2 cellular contexts compared by ENCODE assay signal in the genomic region with DNA sequence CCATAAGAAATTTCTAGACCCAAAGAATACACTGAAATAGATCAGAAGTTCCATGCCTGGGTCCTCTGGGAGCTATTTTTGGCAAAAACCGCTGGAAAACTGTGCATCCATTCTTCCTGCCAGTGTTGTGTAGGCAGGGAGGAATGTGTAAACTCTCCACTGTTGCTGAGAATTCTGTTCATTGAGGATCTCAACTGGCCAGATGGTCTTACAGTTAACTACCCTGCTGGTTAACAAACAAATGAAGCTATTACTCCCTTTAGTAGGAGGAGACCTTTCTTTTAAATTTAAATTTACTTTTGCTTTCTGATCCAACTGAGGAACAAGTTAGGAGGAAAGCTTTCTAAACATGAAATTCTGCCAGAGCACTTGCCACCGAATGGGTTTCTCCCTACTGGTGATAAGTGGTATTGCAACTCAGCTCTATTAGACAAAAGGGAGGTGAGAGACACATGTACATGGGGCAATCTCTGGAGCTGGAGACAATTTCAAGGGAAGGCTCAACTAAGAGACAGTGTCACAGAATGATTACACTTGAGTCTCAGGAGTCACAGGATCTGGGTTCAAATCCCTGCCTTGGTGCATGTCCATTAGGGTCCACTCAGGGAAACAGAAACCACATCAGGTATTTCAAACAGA.
TF ChIP-seq lines count a peak whose summit lies in the region.

No MANE protein-coding gene starts in this region.

TF ChIP-seq in SK-N-SH, 30 proteins besides CTCF, POLR2A, EP300 and RAD21:
- TF ChIP-seq YY1 (IDR thresholded peaks at IDR 0.05; ENCODE audit: low read depth) (no peak), SMC3 (IDR thresholded peaks at IDR 0.05; ENCODE audit: low read depth, low read length) (no peak), TAF1 (IDR thresholded peaks at IDR 0.05; ENCODE audit: borderline replicate concordance, low read depth, low read length) (no peak), TCF12 (IDR thresholded peaks at IDR 0.05) (no peak), GABPA (IDR thresholded peaks at IDR 0.05; ENCODE audit: low read depth) (no peak), RCOR1 (IDR thresholded peaks at IDR 0.05; ENCODE audit: low read length) (no peak), ELF1 (IDR thresholded peaks at IDR 0.05) (no peak), MXI1 (IDR thresholded peaks at IDR 0.05; ENCODE audit: low read depth, low read length) (no peak), FOXJ3 (CRISPR knock-in tag; IDR thresholded peaks at IDR 0.05) (no peak), SIN3A (IDR thresholded peaks at IDR 0.05; ENCODE audit: borderline replicate concordance, low read depth, low read length) (no peak), POLR2AphosphoS5 (IDR thresholded peaks at IDR 0.05; ENCODE audit: low read depth, low read length) (no peak), JUND (IDR thresholded peaks at IDR 0.05) (no peak)
- TF ChIP-seq, protein P1, sequence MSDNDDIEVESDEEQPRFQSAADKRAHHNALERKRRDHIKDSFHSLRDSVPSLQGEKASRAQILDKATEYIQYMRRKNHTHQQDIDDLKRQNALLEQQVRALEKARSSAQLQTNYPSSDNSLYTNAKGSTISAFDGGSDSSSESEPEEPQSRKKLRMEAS (IDR thresholded peaks at IDR 0.05; ENCODE audit: low read depth), result no peak
- TF ChIP-seq, protein P2, sequence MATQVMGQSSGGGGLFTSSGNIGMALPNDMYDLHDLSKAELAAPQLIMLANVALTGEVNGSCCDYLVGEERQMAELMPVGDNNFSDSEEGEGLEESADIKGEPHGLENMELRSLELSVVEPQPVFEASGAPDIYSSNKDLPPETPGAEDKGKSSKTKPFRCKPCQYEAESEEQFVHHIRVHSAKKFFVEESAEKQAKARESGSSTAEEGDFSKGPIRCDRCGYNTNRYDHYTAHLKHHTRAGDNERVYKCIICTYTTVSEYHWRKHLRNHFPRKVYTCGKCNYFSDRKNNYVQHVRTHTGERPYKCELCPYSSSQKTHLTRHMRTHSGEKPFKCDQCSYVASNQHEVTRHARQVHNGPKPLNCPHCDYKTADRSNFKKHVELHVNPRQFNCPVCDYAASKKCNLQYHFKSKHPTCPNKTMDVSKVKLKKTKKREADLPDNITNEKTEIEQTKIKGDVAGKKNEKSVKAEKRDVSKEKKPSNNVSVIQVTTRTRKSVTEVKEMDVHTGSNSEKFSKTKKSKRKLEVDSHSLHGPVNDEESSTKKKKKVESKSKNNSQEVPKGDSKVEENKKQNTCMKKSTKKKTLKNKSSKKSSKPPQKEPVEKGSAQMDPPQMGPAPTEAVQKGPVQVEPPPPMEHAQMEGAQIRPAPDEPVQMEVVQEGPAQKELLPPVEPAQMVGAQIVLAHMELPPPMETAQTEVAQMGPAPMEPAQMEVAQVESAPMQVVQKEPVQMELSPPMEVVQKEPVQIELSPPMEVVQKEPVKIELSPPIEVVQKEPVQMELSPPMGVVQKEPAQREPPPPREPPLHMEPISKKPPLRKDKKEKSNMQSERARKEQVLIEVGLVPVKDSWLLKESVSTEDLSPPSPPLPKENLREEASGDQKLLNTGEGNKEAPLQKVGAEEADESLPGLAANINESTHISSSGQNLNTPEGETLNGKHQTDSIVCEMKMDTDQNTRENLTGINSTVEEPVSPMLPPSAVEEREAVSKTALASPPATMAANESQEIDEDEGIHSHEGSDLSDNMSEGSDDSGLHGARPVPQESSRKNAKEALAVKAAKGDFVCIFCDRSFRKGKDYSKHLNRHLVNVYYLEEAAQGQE (IDR thresholded peaks at IDR 0.05; ENCODE audit: low read depth, low read length), result no peak
- TF ChIP-seq, protein P3, sequence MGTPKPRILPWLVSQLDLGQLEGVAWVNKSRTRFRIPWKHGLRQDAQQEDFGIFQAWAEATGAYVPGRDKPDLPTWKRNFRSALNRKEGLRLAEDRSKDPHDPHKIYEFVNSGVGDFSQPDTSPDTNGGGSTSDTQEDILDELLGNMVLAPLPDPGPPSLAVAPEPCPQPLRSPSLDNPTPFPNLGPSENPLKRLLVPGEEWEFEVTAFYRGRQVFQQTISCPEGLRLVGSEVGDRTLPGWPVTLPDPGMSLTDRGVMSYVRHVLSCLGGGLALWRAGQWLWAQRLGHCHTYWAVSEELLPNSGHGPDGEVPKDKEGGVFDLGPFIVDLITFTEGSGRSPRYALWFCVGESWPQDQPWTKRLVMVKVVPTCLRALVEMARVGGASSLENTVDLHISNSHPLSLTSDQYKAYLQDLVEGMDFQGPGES (IDR thresholded peaks at IDR 0.05; ENCODE audit: low read depth, low read length), result no peak

TF ChIP-seq in SK-N-SH treated with all-trans-retinoic acid at 6 μM for 48 hours, 23 proteins besides CTCF, POLR2A, EP300 and RAD21:
- no peak for TF ChIP-seq ZFP30 (CRISPR knock-in tag; IDR thresholded peaks at IDR 0.05)
TF ChIP-seq in SK-N-SH treated with all-trans-retinoic acid at 6 μM for 48 hours: peak in this region for 0.
